ENCODE assay signal across 14 cellular contexts in the genomic region with DNA sequence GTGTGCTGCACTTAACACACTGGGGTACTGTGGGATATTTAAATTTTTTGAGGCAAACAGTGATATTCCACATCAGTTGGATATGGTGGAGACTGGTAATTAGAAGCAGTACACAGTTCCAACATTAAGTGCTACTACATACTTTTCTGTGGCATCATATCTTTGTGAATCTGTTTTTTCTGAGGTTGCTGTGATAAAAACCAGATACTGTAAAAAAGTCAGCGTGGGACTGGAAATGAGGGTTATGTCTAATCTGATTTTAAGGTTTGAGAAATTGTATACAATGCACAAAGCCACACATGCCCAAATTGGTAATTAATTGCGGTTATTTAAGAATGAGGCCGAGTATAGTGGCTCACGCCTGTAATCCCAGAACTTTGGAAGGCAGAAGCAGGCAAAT. TPM values are rescaled to one million over a fixed set of nuclear protein-coding genes. Genes with fewer than 3 reads are reported as not detected.
DNase-seq lines count a peak whose midpoint lies in the region; ATAC-seq, FAIRE-seq and TF ChIP-seq lines count a peak whose summit lies in the region.
"Had no signal": no experiment of that assay in that cellular context is flagged by ENCODE, and none has a peak within 500 bp of the region (broad histone marks: within the 10 kb centered on the region; RNA-seq: fewer than 3 reads in every experiment).

No MANE protein-coding gene starts in this region.

- CTCF ChIA-PET in GM12878 (lab: Yijun Ruan, JAX), result interaction anchor here (0.6 to 6.7 kb wide), 66 partner anchors 9 to 580 kb away, joined by 3 to 68 read pairs (median 5); a partner anchor contains a TSS

- H3K9ac ChIP-seq in GM12878 (ENCODE audit: control insufficient read depth, insufficient read depth, low read length) (no peak overlapping the region), mesenchymal stem cell (ENCODE audit: low read length) (no peak overlapping the region)
- H3K9ac ChIP-seq: GM23248 had no signal

- H3K4ac ChIP-seq in mesenchymal stem cell (ENCODE audit: low read depth in 1 of 2, low read length in 2 of 2), result no peak overlapping the region

- no peak for TF ChIP-seq EP300 in GM12878 (IDR thresholded peaks at IDR 0.05; ENCODE audit: borderline replicate concordance in 1 of 2, control insufficient read depth in 1 of 2, low read depth in 2 of 2, low read length in 2 of 2)

- ATAC-seq in SK-N-SH treated with all-trans-retinoic acid at 6 μM for 48 hours, result peak; percentile 85
- ATAC-seq in GM12878, result no peak
- ATAC-seq in body of pancreas, result no peak
- ATAC-seq in HG02973 (IDR thresholded peaks at IDR 0.05; ENCODE audit: unreplicated experiment), result no peak

- 99% methylated on average over 4 of the region's 4 CpGs for WGBS in GM12878 (ENCODE audit: insufficient coverage, insufficient replicate concordance, low lambda C conversion rate, missing lambda C conversion rate)
- 65% methylated on average over 4 of the region's 4 CpGs for WGBS in mesenchymal stem cell
- WGBS in body of pancreas, 2 donors, result 86 to 87% methylated on average over 4 of the region's 4 CpGs

- no peak for TF ChIP-seq POLR2A in GM12878 (IDR thresholded peaks at IDR 0.05; ENCODE audit: low read depth, low read length)
- no peak for TF ChIP-seq POLR2A in body of pancreas (IDR thresholded peaks at IDR 0.05)

- H3K14ac ChIP-seq in mesenchymal stem cell (ENCODE audit: low read length in 2 of 2), result no peak overlapping the region

- no peak overlapping the region for H3K27ac ChIP-seq in GM12878 (ENCODE audit: control insufficient read depth, insufficient read depth)
- H3K27ac ChIP-seq in mesenchymal stem cell (ENCODE audit: low read length, poor library complexity, severe bottlenecking), result no peak overlapping the region
- H3K27ac ChIP-seq in body of pancreas, result no peak overlapping the region
- H3K27ac ChIP-seq: GM23248, HL-60 had no signal

- TF ChIP-seq CTCF in GM12878 (IDR thresholded peaks at IDR 0.05 in 2 of 3, conservative IDR thresholded peaks at IDR 0.05 in 1 of 3; ENCODE audit: control insufficient read depth in 2 of 3, extremely low read depth in 1 of 3, insufficient read depth in 1 of 3, low read depth in 3 of 3, low read length in 3 of 3) (no peak), body of pancreas (IDR thresholded peaks at IDR 0.05) (no peak)

- H3K27me3 ChIP-seq in GM12878 (replicated peaks in 1 of 2; ENCODE audit: control insufficient read depth in 2 of 2, insufficient read depth in 2 of 2, low read length in 1 of 2) (no peaks in the 10 kb centered on the region), mesenchymal stem cell (ENCODE audit: control insufficient read depth in 1 of 2, insufficient read depth in 1 of 2, low read length in 2 of 2) (no peaks in the 10 kb centered on the region), body of pancreas (no peaks in the 10 kb centered on the region)
- H3K27me3 ChIP-seq: BE2C had no signal

- no peak overlapping the region for H3K23ac ChIP-seq in mesenchymal stem cell (ENCODE audit: low read length in 2 of 2)

- H2BK12ac ChIP-seq in mesenchymal stem cell (ENCODE audit: low read length in 2 of 2), result no peak overlapping the region

- H2BK120ac ChIP-seq in mesenchymal stem cell (ENCODE audit: low read depth, low read length), result no peak overlapping the region

- intact Hi-C loops in GM12878 (cut with micrococcal nuclease; ENCODE audit: unreplicated experiment) (loop anchor here (5.0 kb wide), 2 partner anchors 81 to 526 kb away; a partner anchor contains a TSS), body of pancreas (cut with DNase I) (loop anchor here (10.0 kb wide), 1 partner anchor 79 kb away; a partner anchor contains a TSS)

- H3K36me3 ChIP-seq in GM12878 (ENCODE audit: control insufficient read depth in 2 of 2, insufficient read depth in 2 of 2, low read length in 1 of 2) (no peaks in the 10 kb centered on the region), mesenchymal stem cell (ENCODE audit: control insufficient read depth in 1 of 2, insufficient read depth in 2 of 2, low read depth in 1 of 2, low read length in 2 of 2) (no peaks in the 10 kb centered on the region), body of pancreas (replicated peaks in 1 of 2; ENCODE audit: insufficient read depth in 1 of 2, low read depth in 2 of 2) (no peaks in the 10 kb centered on the region)
- H3K36me3 ChIP-seq: BE2C, HAP-1 had no signal

- in situ Hi-C loops in GM12878 (cut with MboI), result loop anchor here (10.0 kb wide), 1 partner anchor 519 kb away; no protein-coding TSS in a partner anchor

- H3K4me1 ChIP-seq in GM12878 (ENCODE audit: control insufficient read depth, insufficient read depth, low read length) (no peaks in the 10 kb centered on the region), mesenchymal stem cell (ENCODE audit: control insufficient read depth, insufficient read depth, low read depth, low read length) (peaks cover 2% of the 10 kb centered on the region), body of pancreas (peaks cover 8% of the 10 kb centered on the region)
- H3K4me1 ChIP-seq: BE2C, HAP-1 had no signal

- no peak overlapping the region for H2BK15ac ChIP-seq in mesenchymal stem cell (ENCODE audit: low read depth, poor library complexity, severe bottlenecking)

- H2AK5ac ChIP-seq in mesenchymal stem cell (ENCODE audit: low read length, severe bottlenecking), result no peak overlapping the region

- H3K4me3 ChIP-seq in GM12878 (no peak overlapping the region), mesenchymal stem cell (ENCODE audit: insufficient read depth in 1 of 2, low read depth in 1 of 2, low read length in 2 of 2) (no peak overlapping the region), body of pancreas (no peak overlapping the region)
- H3K4me3 ChIP-seq: GM23248, HAP-1 had no signal

- SMC1A ChIA-PET in GM12878 (lab: Charles Lee; ENCODE audit: uncharacterized antibody, unreplicated experiment), result interaction anchor here (0.6 to 2.7 kb wide), 39 partner anchors 8 to 622 kb away, joined by 3 to 18 read pairs (median 4); a partner anchor contains a TSS

- H3K18ac ChIP-seq in mesenchymal stem cell (ENCODE audit: low read depth in 1 of 2, low read length in 2 of 2), result no peak overlapping the region

- DNase-seq in EH (ENCODE audit: low read depth) (peak; percentile 17), GM12878 (ENCODE audit: low read depth, low spot score) (no peak), mesenchymal stem cell (peak; percentile 81), body of pancreas (no peak), frontal cortex (ENCODE audit: low spot score in 2 of 2) (no peak), NCI-H187 (lab: John Stamatoyannopoulos, UW) (no peak)

- POLR2A ChIA-PET in GM12878 (lab: Charles Lee), result interaction anchor here (0.8 kb wide), 1 partner anchor 40 kb away, joined by 3 read pairs; no protein-coding TSS in a partner anchor

- BruUV-seq in GM12878 (replicated peaks; lab: Mats Ljungman, UMichigan), result no TSS peak

- H3K9me3 ChIP-seq in GM12878 (replicated peaks; ENCODE audit: control insufficient read depth, insufficient read depth, low read length), result peaks cover 1% of the 10 kb centered on the region; the same call in 1 of the 3 replicates
- no peaks in the 10 kb centered on the region for H3K9me3 ChIP-seq in mesenchymal stem cell (ENCODE audit: control insufficient read depth, low read length)
- no peaks in the 10 kb centered on the region for H3K9me3 ChIP-seq in body of pancreas
- H3K9me3 ChIP-seq: BE2C, HAP-1 had no signal

- H4K8ac ChIP-seq in mesenchymal stem cell (ENCODE audit: low read length), result no peak overlapping the region

- no peaks in the 10 kb centered on the region for H3K79me2 ChIP-seq in GM12878 (ENCODE audit: control insufficient read depth, insufficient read depth, low read length)

- H2AFZ ChIP-seq in GM12878 (ENCODE audit: control insufficient read depth, low read depth, low read length) (no peak overlapping the region), mesenchymal stem cell (ENCODE audit: low read depth, low read length) (no peak overlapping the region)
- H2AFZ ChIP-seq: GM23248 had no signal

- no peak overlapping the region for H3K4me2 ChIP-seq in GM12878 (ENCODE audit: control insufficient read depth, insufficient read depth)
- no peak overlapping the region for H3K4me2 ChIP-seq in mesenchymal stem cell (ENCODE audit: low read length, poor library complexity, severe bottlenecking)

- peak; percentile 68 for FAIRE-seq in GM12878 (lab: Jason Lieb, UNC)
- no peak for FAIRE-seq in frontal cortex (lab: Jason Lieb, UNC)

- no peak overlapping the region for H4K91ac ChIP-seq in mesenchymal stem cell (ENCODE audit: low read length)

- RAD21 ChIA-PET in GM12878 (lab: Charles Lee; ENCODE audit: unreplicated experiment), result interaction anchor here (0.6 to 2.0 kb wide), 35 partner anchors 9 to 527 kb away, joined by 3 to 21 read pairs (median 4); a partner anchor contains a TSS

- H2BK5ac ChIP-seq in mesenchymal stem cell (ENCODE audit: low read depth, low read length, poor library complexity, severe bottlenecking), result no peak overlapping the region

- no peaks in the 10 kb centered on the region for H4K20me1 ChIP-seq in GM12878 (ENCODE audit: control insufficient read depth, insufficient read depth)

- TF ChIP-seq RAD21 in GM12878 (IDR thresholded peaks at IDR 0.05; ENCODE audit: insufficient read depth, low read depth, low read length), result no peak

- H3K79me1 ChIP-seq in mesenchymal stem cell (replicated peaks; ENCODE audit: low read length, poor library complexity, severe bottlenecking), result peaks cover 19% of the 10 kb centered on the region

TF ChIP-seq in SK-N-SH treated with all-trans-retinoic acid at 6 μM for 48 hours, 23 proteins besides CTCF, POLR2A, EP300 and RAD21 (continues in another document):
- TF ChIP-seq RARB (CRISPR knock-in tag; IDR thresholded peaks at IDR 0.05), result no peak

TF ChIP-seq in GM12878, 131 proteins besides CTCF, POLR2A, EP300 and RAD21 (continues in another document):
- TF ChIP-seq MTA2 (IDR thresholded peaks at IDR 0.05; ENCODE audit: low read depth), result no peak
- TF ChIP-seq NRF1 (conservative IDR thresholded peaks at IDR 0.05; ENCODE audit: low read depth, low read length), result no peak

RNA-seq across cellular contexts. Expression of a gene that starts 41.2 kb away (rescaled TPM):
- 30.1 and 31.6 TPM in 2 replicates for total RNA-seq in GM12878 (2013; cell fraction: nucleolus; rRNA removed)
- total RNA-seq in GM12878 (2014; rRNA removed), result 5.5 and 7.6 TPM in 2 replicates
- 5.5 and 6.2 TPM in 2 replicates for total RNA-seq in GM12878 (2014; rRNA removed; fragmentation: Illumina TruSeq; extraction: Trizol)
- 4.8 and 5.3 TPM in 2 replicates for total RNA-seq in GM12878 (2021)
- 1.4 TPM for polyA plus RNA-seq in GM12878 (2011; ENCODE audit: low read depth)
- polyA plus RNA-seq in GM12878 (2011; rRNA removed), result 7.5 and 11.9 TPM in 2 replicates
- polyA plus RNA-seq in GM12878 (2011; cell fraction: cytosol; rRNA removed), result 2.1 and 2.2 TPM in 2 replicates
- polyA plus RNA-seq in GM12878 (2011; cell fraction: nucleus; rRNA removed), result 4.6 and 5.6 TPM in 2 replicates
- 4.1 and 5.2 TPM in 2 replicates for polyA plus RNA-seq in GM12878 (2012)
- 4.1 and 4.8 TPM in 2 replicates for polyA plus RNA-seq in GM12878 (2014; fragmentation: Illumina TruSeq; extraction: Trizol)
- 1 to 10 TPM; 3.3 TPM for polyA plus RNA-seq in GM12878 (2014; fragmentation: Nextera tagmentation; extraction: Ambion mirVana)
- polyA plus RNA-seq in GM12878 (2014; rRNA removed), result 2.6 and 4.4 TPM in 2 replicates
- polyA plus RNA-seq in GM12878 (2016; fragmentation: Nextera tagmentation; extraction: Ambion mirVana), result 1 to 10 TPM; 2.9 to 3.5 TPM
- 4.1 and 5.0 TPM in 2 replicates for polyA minus RNA-seq in GM12878 (2011; rRNA and poly(A)+ RNA removed)
- 1.3 and 2.5 TPM in 2 replicates for polyA minus RNA-seq in GM12878 (2011; cell fraction: cytosol; rRNA and poly(A)+ RNA removed)
- polyA minus RNA-seq in GM12878 (2011; cell fraction: nucleus; rRNA and poly(A)+ RNA removed), result 3.3 and 6.5 TPM in 2 replicates
- 5.7 TPM for polyA plus RNA-seq in mesenchymal stem cell (2013, experiment 1 of 2)
- 6.5 TPM for polyA plus RNA-seq in mesenchymal stem cell (2013, experiment 2 of 2)
- total RNA-seq in body of pancreas, result 10 to 100 TPM; 11.9 to 17.5 TPM
- total RNA-seq in frontal cortex, result 57.5 TPM
- total RNA-seq: CD4-positive, CD25-positive, alpha-beta regulatory T cell had no signal
- polyA plus RNA-seq: CD4-positive, CD25-positive, alpha-beta regulatory T cell; CD8-positive, alpha-beta memory T cell had no signal

Comparison
In these comparisons a context has a peak if more than half of its experiments do, and no peak if none do; other contexts are left out.
1. DNase-seq: peak in EH (single experiment) and mesenchymal stem cell (single experiment); none in GM12878 (single experiment), body of pancreas (0 of 4), frontal cortex (0 of 2) and NCI-H187 (0 of 2).